In the genomic region with DNA sequence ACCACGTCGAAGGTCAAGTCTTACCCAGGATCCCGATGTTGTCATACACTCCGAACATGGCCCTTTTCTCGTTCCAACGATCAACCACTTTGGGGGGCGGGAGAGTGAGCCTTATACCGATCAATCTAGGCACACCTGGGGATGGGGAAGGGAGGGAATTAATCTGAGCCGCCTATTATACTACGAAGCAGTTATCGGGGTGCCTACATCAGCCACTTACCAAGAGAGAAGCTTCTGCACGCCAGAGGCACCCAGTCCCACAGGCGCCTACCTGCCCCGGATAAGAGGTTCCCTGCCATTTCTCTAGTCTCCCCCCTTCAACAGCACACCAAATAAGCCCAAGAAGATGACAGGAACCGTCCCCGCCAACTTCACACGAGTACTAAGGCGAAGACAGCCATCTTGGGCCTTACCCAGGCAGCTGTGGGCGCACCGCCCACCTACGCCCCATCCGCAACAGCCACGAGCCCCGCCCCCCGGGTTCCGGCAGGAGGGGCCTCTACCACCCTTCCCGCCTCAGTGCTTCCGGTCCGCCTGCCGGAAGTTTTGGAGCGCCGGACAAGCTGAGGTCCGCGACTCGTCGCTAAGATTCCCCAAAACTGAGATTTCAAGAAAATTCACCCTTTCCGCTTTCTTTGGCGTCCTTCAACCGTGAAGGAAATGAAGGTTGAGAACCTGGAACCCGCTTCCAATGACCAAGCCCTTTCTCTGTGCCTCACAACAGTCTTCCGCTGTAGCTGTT, we compare ENCODE assay signal across 1 cellular context.
TF ChIP-seq lines count a peak whose summit lies in the region.

A gene (minus strand): TSS at position 425 of the 742 bp plus-strand sequence. CDS start 126 bp downstream, at position 299.

TF ChIP-seq in GM12878, 131 proteins besides CTCF, POLR2A, EP300 and RAD21 (continued from another document and continues in another):
- TF ChIP-seq, protein P1, sequence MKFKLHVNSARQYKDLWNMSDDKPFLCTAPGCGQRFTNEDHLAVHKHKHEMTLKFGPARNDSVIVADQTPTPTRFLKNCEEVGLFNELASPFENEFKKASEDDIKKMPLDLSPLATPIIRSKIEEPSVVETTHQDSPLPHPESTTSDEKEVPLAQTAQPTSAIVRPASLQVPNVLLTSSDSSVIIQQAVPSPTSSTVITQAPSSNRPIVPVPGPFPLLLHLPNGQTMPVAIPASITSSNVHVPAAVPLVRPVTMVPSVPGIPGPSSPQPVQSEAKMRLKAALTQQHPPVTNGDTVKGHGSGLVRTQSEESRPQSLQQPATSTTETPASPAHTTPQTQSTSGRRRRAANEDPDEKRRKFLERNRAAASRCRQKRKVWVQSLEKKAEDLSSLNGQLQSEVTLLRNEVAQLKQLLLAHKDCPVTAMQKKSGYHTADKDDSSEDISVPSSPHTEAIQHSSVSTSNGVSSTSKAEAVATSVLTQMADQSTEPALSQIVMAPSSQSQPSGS (IDR thresholded peaks at IDR 0.05; ENCODE audit: low read length) = peak; percentile 49; the same call in 1 of the 2 replicates
- TF ChIP-seq HDGF (IDR thresholded peaks at IDR 0.05) = no peak; the same call in 1 of the 2 replicates
- TF ChIP-seq WRNIP1 (IDR thresholded peaks at IDR 0.05; ENCODE audit: borderline replicate concordance, low read depth, low read length) = peak; percentile 50; the same call in 1 of the 2 replicates
- no peak for TF ChIP-seq ZNF622 (IDR thresholded peaks at IDR 0.05)
- peak; percentile 90; the same call in 1 of the 2 replicates for TF ChIP-seq TAF1 (IDR thresholded peaks at IDR 0.05; ENCODE audit: borderline replicate concordance, low read depth, low read length)
- TF ChIP-seq CHD4 (IDR thresholded peaks at IDR 0.05) = no peak
- TF ChIP-seq PAX5 (IDR thresholded peaks at IDR 0.05; ENCODE audit: borderline replicate concordance, low read depth, low read length) = no peak
- no peak; the same call in none of the 2 replicates for TF ChIP-seq ATF7 (IDR thresholded peaks at IDR 0.05; ENCODE audit: low read depth)
- TF ChIP-seq, protein P2, sequence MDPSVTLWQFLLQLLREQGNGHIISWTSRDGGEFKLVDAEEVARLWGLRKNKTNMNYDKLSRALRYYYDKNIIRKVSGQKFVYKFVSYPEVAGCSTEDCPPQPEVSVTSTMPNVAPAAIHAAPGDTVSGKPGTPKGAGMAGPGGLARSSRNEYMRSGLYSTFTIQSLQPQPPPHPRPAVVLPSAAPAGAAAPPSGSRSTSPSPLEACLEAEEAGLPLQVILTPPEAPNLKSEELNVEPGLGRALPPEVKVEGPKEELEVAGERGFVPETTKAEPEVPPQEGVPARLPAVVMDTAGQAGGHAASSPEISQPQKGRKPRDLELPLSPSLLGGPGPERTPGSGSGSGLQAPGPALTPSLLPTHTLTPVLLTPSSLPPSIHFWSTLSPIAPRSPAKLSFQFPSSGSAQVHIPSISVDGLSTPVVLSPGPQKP (IDR thresholded peaks at IDR 0.05; ENCODE audit: low read depth, low read length) = peak; percentile 83
- TF ChIP-seq EGR1 (IDR thresholded peaks at IDR 0.05; ENCODE audit: borderline replicate concordance in 1 of 2, low read depth in 2 of 2, low read length in 2 of 2) = peak in 1 of 2 experiments; percentile 93; a peak in 2 of 3 replicates
- TF ChIP-seq FOS (IDR thresholded peaks at IDR 0.05; ENCODE audit: borderline replicate concordance, extremely low read depth, insufficient read length) = no peak
- TF ChIP-seq SP1 (IDR thresholded peaks at IDR 0.05; ENCODE audit: low read depth, low read length) = peak; percentile 56
- TF ChIP-seq, protein P3, sequence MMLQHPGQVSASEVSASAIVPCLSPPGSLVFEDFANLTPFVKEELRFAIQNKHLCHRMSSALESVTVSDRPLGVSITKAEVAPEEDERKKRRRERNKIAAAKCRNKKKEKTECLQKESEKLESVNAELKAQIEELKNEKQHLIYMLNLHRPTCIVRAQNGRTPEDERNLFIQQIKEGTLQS (IDR thresholded peaks at IDR 0.05; ENCODE audit: borderline replicate concordance, extremely low read depth, low read depth, low read length) = no peak
- TF ChIP-seq BRCA1 (IDR thresholded peaks at IDR 0.05; ENCODE audit: low read depth, low read length) = no peak
- peak; percentile 64; the same call in 1 of the 2 replicates for TF ChIP-seq BACH1 (IDR thresholded peaks at IDR 0.05; ENCODE audit: borderline replicate concordance)
- TF ChIP-seq IKZF1 (conservative IDR thresholded peaks at IDR 0.05) = no peak; the same call in 1 of the 2 replicates
- TF ChIP-seq NFXL1 (IDR thresholded peaks at IDR 0.05; ENCODE audit: borderline replicate concordance) = no peak
- TF ChIP-seq ZNF217 (IDR thresholded peaks at IDR 0.05) = no peak
- TF ChIP-seq, protein P4, sequence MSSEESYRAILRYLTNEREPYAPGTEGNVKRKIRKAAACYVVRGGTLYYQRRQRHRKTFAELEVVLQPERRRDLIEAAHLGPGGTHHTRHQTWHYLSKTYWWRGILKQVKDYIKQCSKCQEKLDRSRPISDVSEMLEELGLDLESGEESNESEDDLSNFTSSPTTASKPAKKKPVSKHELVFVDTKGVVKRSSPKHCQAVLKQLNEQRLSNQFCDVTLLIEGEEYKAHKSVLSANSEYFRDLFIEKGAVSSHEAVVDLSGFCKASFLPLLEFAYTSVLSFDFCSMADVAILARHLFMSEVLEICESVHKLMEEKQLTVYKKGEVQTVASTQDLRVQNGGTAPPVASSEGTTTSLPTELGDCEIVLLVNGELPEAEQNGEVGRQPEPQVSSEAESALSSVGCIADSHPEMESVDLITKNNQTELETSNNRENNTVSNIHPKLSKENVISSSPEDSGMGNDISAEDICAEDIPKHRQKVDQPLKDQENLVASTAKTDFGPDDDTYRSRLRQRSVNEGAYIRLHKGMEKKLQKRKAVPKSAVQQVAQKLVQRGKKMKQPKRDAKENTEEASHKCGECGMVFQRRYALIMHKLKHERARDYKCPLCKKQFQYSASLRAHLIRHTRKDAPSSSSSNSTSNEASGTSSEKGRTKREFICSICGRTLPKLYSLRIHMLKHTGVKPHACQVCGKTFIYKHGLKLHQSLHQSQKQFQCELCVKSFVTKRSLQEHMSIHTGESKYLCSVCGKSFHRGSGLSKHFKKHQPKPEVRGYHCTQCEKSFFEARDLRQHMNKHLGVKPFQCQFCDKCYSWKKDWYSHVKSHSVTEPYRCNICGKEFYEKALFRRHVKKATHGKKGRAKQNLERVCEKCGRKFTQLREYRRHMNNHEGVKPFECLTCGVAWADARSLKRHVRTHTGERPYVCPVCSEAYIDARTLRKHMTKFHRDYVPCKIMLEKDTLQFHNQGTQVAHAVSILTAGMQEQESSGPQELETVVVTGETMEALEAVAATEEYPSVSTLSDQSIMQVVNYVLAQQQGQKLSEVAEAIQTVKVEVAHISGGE (CRISPR knock-in tag; IDR thresholded peaks at IDR 0.05) = peak; percentile 82
- TF ChIP-seq NBN (IDR thresholded peaks at IDR 0.05) = peak; percentile 76
- TF ChIP-seq, protein P5, sequence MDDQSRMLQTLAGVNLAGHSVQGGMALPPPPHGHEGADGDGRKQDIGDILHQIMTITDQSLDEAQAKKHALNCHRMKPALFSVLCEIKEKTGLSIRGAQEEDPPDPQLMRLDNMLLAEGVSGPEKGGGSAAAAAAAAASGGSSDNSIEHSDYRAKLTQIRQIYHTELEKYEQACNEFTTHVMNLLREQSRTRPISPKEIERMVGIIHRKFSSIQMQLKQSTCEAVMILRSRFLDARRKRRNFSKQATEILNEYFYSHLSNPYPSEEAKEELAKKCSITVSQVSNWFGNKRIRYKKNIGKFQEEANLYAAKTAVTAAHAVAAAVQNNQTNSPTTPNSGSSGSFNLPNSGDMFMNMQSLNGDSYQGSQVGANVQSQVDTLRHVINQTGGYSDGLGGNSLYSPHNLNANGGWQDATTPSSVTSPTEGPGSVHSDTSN (IDR thresholded peaks at IDR 0.05; ENCODE audit: insufficient replicate concordance, low read depth, low read length) = peak; percentile 39
- no peak for TF ChIP-seq SUPT20H (IDR thresholded peaks at IDR 0.05; ENCODE audit: borderline replicate concordance, control insufficient read depth, low read depth, low read length)
- TF ChIP-seq, protein P6, sequence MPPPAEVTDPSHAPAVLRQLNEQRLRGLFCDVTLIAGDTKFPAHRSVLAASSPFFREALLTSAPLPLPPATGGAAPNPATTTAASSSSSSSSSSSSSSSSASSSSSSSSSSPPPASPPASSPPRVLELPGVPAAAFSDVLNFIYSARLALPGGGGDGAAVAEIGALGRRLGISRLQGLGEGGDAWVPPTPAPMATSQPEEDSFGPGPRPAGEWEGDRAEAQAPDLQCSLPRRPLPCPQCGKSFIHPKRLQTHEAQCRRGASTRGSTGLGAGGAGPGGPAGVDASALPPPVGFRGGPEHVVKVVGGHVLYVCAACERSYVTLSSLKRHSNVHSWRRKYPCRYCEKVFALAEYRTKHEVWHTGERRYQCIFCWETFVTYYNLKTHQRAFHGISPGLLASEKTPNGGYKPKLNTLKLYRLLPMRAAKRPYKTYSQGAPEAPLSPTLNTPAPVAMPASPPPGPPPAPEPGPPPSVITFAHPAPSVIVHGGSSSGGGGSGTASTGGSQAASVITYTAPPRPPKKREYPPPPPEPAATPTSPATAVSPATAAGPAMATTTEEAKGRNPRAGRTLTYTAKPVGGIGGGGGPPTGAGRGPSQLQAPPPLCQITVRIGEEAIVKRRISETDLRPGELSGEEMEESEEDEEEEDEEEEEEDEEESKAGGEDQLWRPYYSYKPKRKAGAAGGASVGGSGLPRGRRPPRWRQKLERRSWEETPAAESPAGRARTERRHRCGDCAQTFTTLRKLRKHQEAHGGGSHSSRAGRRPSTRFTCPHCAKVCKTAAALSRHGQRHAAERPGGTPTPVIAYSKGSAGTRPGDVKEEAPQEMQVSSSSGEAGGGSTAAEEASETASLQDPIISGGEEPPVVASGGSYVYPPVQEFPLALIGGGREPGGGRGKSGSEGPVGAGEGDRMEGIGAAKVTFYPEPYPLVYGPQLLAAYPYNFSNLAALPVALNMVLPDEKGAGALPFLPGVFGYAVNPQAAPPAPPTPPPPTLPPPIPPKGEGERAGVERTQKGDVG (CRISPR knock-in tag; IDR thresholded peaks at IDR 0.05) = no peak
- TF ChIP-seq NR2C2 (IDR thresholded peaks at IDR 0.05; ENCODE audit: borderline replicate concordance, control insufficient read depth, insufficient read length, low read depth) = no peak
- TF ChIP-seq NRF1 (conservative IDR thresholded peaks at IDR 0.05; ENCODE audit: low read depth, low read length) = no peak
- TF ChIP-seq, protein P7, sequence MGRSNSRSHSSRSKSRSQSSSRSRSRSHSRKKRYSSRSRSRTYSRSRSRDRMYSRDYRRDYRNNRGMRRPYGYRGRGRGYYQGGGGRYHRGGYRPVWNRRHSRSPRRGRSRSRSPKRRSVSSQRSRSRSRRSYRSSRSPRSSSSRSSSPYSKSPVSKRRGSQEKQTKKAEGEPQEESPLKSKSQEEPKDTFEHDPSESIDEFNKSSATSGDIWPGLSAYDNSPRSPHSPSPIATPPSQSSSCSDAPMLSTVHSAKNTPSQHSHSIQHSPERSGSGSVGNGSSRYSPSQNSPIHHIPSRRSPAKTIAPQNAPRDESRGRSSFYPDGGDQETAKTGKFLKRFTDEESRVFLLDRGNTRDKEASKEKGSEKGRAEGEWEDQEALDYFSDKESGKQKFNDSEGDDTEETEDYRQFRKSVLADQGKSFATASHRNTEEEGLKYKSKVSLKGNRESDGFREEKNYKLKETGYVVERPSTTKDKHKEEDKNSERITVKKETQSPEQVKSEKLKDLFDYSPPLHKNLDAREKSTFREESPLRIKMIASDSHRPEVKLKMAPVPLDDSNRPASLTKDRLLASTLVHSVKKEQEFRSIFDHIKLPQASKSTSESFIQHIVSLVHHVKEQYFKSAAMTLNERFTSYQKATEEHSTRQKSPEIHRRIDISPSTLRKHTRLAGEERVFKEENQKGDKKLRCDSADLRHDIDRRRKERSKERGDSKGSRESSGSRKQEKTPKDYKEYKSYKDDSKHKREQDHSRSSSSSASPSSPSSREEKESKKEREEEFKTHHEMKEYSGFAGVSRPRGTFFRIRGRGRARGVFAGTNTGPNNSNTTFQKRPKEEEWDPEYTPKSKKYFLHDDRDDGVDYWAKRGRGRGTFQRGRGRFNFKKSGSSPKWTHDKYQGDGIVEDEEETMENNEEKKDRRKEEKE (IDR thresholded peaks at IDR 0.05) = no peak
- peak; percentile 87 for TF ChIP-seq CREB1 (IDR thresholded peaks at IDR 0.05; ENCODE audit: low read depth)
- no peak for TF ChIP-seq RELA (IDR thresholded peaks at IDR 0.05; ENCODE audit: borderline replicate concordance, partially characterized antibody)
- TF ChIP-seq, protein P8, sequence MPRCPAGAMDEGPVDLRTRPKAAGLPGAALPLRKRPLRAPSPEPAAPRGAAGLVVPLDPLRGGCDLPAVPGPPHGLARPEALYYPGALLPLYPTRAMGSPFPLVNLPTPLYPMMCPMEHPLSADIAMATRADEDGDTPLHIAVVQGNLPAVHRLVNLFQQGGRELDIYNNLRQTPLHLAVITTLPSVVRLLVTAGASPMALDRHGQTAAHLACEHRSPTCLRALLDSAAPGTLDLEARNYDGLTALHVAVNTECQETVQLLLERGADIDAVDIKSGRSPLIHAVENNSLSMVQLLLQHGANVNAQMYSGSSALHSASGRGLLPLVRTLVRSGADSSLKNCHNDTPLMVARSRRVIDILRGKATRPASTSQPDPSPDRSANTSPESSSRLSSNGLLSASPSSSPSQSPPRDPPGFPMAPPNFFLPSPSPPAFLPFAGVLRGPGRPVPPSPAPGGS (IDR thresholded peaks at IDR 0.05; ENCODE audit: borderline replicate concordance, insufficient read depth, low read depth, low read length, poor library complexity, severe bottlenecking) = no peak
- peak; percentile 46; the same call in 1 of the 2 replicates for TF ChIP-seq TCF3 (IDR thresholded peaks at IDR 0.05; ENCODE audit: borderline replicate concordance, insufficient read depth, low read depth, low read length)
- TF ChIP-seq SPI1 (IDR thresholded peaks at IDR 0.05; ENCODE audit: borderline replicate concordance, insufficient read depth, low read depth, low read length) = no peak
- TF ChIP-seq SUZ12 (IDR thresholded peaks at IDR 0.05; ENCODE audit: unreplicated experiment) = no peak
- no peak for TF ChIP-seq ZBED1 (IDR thresholded peaks at IDR 0.05; ENCODE audit: borderline replicate concordance)
- TF ChIP-seq POLR2AphosphoS2 (IDR thresholded peaks at IDR 0.05; ENCODE audit: low read depth, low read length) = peak; percentile 55; the same call in 1 of the 2 replicates
- TF ChIP-seq KAT2A (conservative IDR thresholded peaks at IDR 0.05; ENCODE audit: control insufficient read depth, low read depth, low read length) = no peak
- peak; percentile 99 for TF ChIP-seq YY1 (IDR thresholded peaks at IDR 0.05; ENCODE audit: low read depth, low read length)
- peak; percentile 79; the same call in 1 of the 2 replicates for TF ChIP-seq MTA3 (IDR thresholded peaks at IDR 0.05; ENCODE audit: borderline replicate concordance, low read length)
- TF ChIP-seq, protein P9, sequence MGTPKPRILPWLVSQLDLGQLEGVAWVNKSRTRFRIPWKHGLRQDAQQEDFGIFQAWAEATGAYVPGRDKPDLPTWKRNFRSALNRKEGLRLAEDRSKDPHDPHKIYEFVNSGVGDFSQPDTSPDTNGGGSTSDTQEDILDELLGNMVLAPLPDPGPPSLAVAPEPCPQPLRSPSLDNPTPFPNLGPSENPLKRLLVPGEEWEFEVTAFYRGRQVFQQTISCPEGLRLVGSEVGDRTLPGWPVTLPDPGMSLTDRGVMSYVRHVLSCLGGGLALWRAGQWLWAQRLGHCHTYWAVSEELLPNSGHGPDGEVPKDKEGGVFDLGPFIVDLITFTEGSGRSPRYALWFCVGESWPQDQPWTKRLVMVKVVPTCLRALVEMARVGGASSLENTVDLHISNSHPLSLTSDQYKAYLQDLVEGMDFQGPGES (IDR thresholded peaks at IDR 0.05) = no peak; the same call in 1 of the 2 replicates
- TF ChIP-seq FOXM1 (IDR thresholded peaks at IDR 0.05; ENCODE audit: low read depth, low read length) = 0 out of 2 replicates have a peak, but pooled peaks have one; percentile 38
